In the genomic region with DNA sequence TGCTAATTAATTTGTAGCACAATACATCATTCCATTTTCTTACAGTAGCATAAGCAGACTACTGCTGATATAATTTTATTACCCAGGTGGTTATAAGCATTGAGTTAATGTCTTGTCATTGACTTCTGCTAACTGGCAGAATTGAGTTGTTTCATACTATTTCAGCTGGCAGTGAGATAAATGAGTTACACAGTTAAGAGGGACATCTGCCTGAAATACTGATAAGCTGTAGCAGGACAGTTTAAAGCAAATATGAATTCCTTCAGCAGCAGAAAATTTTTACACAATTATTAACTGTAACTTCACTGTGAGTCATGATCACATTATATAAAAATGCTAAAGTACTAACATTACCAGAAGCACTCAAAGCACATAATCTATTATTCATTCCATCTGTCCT, we compare ENCODE assay signal across 19 cellular contexts.
DNase-seq lines count a peak whose midpoint lies in the region; ATAC-seq, FAIRE-seq and TF ChIP-seq lines count a peak whose summit lies in the region.
"Had no signal": no experiment of that assay in that cellular context is flagged by ENCODE, and none has a peak within 500 bp of the region (broad histone marks: within the 10 kb centered on the region; RNA-seq: fewer than 3 reads in every experiment).

No MANE protein-coding gene starts in this region.

- peaks cover 27% of the 10 kb centered on the region for H3K4me1 ChIP-seq in keratinocyte (ENCODE audit: control insufficient read depth, extremely low read depth, insufficient read depth, low read length)
- H3K4me1 ChIP-seq: SJSA1 had no signal

- H3K36me3 ChIP-seq in keratinocyte (ENCODE audit: control insufficient read depth in 2 of 2, extremely low read depth in 1 of 2, insufficient read depth in 2 of 2, low read length in 2 of 2) = no peaks in the 10 kb centered on the region
- H3K36me3 ChIP-seq: SJSA1 had no signal

- no peak overlapping the region for H3K4me3 ChIP-seq in keratinocyte (ENCODE audit: control insufficient read depth in 2 of 3, extremely low read depth in 1 of 3, insufficient read depth in 2 of 3, low read depth in 1 of 3, low read length in 3 of 3)
- H3K4me3 ChIP-seq: GM23338, SJSA1 had no signal

- no peak for TF ChIP-seq CTCF in keratinocyte (optimal IDR thresholded peaks at IDR 0.05 in 1 of 3, IDR thresholded peaks at IDR 0.05 in 1 of 3, conservative IDR thresholded peaks at IDR 0.05 in 1 of 3; ENCODE audit: extremely low read depth in 1 of 3, insufficient read depth in 2 of 3, low read length in 3 of 3)

- ATAC-seq in SK-N-SH treated with all-trans-retinoic acid at 6 μM for 48 hours = peak; percentile 90
- ATAC-seq: GM23338 had no signal

- no peaks in the 10 kb centered on the region for H3K9me1 ChIP-seq in keratinocyte (ENCODE audit: control insufficient read depth, extremely low read depth, insufficient read depth, low read length)

- peak; percentile 6 for DNase-seq in GM03348 (ENCODE audit: low spot score)
- peak; percentile 31 for DNase-seq in OCI-M1 (lab: John Stamatoyannopoulos, UW)
- no peak for DNase-seq in keratinocyte (ENCODE audit: low read depth, low spot score)
- no peak for DNase-seq in activated CD8-positive, alpha-beta memory T cell treated with anti-CD3 and anti-CD28 coated beads for 24 hours
- DNase-seq in kidney glomerular epithelial cell (lab: John Stamatoyannopoulos, UW) = no peak
- no peak for DNase-seq in HuH-7 (ENCODE audit: low spot score)
- no peak for DNase-seq in activated CD4-positive, CD25-positive, alpha-beta regulatory T cell (lab: John Stamatoyannopoulos, UW)
- DNase-seq: AML-193, DMS79 treated with DMSO at 0.1 percent for 48 hours, KBM-7, NCI-H1105, NCI-H1694, NCI-H2081 treated with DMSO at 0.1 percent for 48 hours, NCI-H774 had no signal

- no peak overlapping the region for H3K9ac ChIP-seq in keratinocyte (ENCODE audit: control insufficient read depth, extremely low read depth, insufficient read depth, low read length)

- no peak overlapping the region for H3K4me2 ChIP-seq in keratinocyte (ENCODE audit: control insufficient read depth, extremely low read depth, insufficient read depth, low read depth, low read length)
- H3K4me2 ChIP-seq: GM23338 had no signal

- dilution Hi-C loops in keratinocyte (cut with MboI; ENCODE audit: extremely low pct_ligation_motif_present, low sequenced_read_pairs) = no loop called here

- peak overlapping the region; percentile 14 for H2AFZ ChIP-seq in keratinocyte (ENCODE audit: control insufficient read depth, low read length)
- H2AFZ ChIP-seq: GM23338 had no signal

- H3K9me3 ChIP-seq in keratinocyte (ENCODE audit: control insufficient read depth, low read depth, low read length) = no peaks in the 10 kb centered on the region
- H3K9me3 ChIP-seq: SJSA1 had no signal

- no peaks in the 10 kb centered on the region for H3K27me3 ChIP-seq in keratinocyte (ENCODE audit: control insufficient read depth, extremely low read depth, insufficient read depth, low read length)
- H3K27me3 ChIP-seq: SJSA1 had no signal

- no peak for FAIRE-seq in keratinocyte (lab: Jason Lieb, UNC)
- FAIRE-seq: GM12891 had no signal

- no peak overlapping the region for H3K27ac ChIP-seq in keratinocyte (ENCODE audit: control insufficient read depth, insufficient read depth, low read length)
- H3K27ac ChIP-seq: C4-2B, SJSA1 had no signal

- no peaks in the 10 kb centered on the region for H4K20me1 ChIP-seq in keratinocyte (ENCODE audit: control insufficient read depth, extremely low read depth, insufficient read depth, low read length)

- no peaks in the 10 kb centered on the region for H3K79me2 ChIP-seq in keratinocyte (ENCODE audit: control insufficient read depth, insufficient read depth, low read length)

TF ChIP-seq in SK-N-SH treated with all-trans-retinoic acid at 6 μM for 48 hours, 23 proteins besides CTCF, POLR2A, EP300 and RAD21 (continues in another document):
- TF ChIP-seq ZNF70 (CRISPR knock-in tag; IDR thresholded peaks at IDR 0.05) = no peak
- no peak for TF ChIP-seq BACH2 (CRISPR knock-in tag; IDR thresholded peaks at IDR 0.05; ENCODE audit: borderline replicate concordance)
- peak; percentile 69; the same call in 1 of the 2 replicates for TF ChIP-seq GLIS3 (CRISPR knock-in tag; IDR thresholded peaks at IDR 0.05)
- TF ChIP-seq ZFP3 (CRISPR knock-in tag; IDR thresholded peaks at IDR 0.05) = no peak
- peak; percentile 86; the same call in 1 of the 2 replicates for TF ChIP-seq ESRRG (CRISPR knock-in tag; IDR thresholded peaks at IDR 0.05)
- no peak for TF ChIP-seq ZNF565 (CRISPR knock-in tag; conservative IDR thresholded peaks at IDR 0.05; ENCODE audit: low read depth)
- TF ChIP-seq SNAI2 (CRISPR knock-in tag; IDR thresholded peaks at IDR 0.05) = 0 out of 2 replicates have a peak, but pooled peaks have one; percentile 27
- no peak for TF ChIP-seq PPARA (CRISPR knock-in tag; IDR thresholded peaks at IDR 0.05; ENCODE audit: borderline replicate concordance)
- TF ChIP-seq OSR1 (CRISPR knock-in tag; IDR thresholded peaks at IDR 0.05) = no peak
- TF ChIP-seq, protein P1, sequence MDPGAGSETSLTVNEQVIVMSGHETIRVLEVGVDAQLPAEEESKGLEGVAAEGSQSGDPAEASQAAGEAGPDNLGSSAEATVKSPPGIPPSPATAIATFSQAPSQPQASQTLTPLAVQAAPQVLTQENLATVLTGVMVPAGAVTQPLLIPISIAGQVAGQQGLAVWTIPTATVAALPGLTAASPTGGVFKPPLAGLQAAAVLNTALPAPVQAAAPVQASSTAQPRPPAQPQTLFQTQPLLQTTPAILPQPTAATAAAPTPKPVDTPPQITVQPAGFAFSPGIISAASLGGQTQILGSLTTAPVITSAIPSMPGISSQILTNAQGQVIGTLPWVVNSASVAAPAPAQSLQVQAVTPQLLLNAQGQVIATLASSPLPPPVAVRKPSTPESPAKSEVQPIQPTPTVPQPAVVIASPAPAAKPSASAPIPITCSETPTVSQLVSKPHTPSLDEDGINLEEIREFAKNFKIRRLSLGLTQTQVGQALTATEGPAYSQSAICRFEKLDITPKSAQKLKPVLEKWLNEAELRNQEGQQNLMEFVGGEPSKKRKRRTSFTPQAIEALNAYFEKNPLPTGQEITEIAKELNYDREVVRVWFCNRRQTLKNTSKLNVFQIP (CRISPR knock-in tag; IDR thresholded peaks at IDR 0.05; ENCODE audit: borderline replicate concordance, low read depth) = no peak; the same call in 1 of the 2 replicates
- TF ChIP-seq ISL1 (CRISPR knock-in tag; IDR thresholded peaks at IDR 0.05) = peak; percentile 95
- TF ChIP-seq, protein P2, sequence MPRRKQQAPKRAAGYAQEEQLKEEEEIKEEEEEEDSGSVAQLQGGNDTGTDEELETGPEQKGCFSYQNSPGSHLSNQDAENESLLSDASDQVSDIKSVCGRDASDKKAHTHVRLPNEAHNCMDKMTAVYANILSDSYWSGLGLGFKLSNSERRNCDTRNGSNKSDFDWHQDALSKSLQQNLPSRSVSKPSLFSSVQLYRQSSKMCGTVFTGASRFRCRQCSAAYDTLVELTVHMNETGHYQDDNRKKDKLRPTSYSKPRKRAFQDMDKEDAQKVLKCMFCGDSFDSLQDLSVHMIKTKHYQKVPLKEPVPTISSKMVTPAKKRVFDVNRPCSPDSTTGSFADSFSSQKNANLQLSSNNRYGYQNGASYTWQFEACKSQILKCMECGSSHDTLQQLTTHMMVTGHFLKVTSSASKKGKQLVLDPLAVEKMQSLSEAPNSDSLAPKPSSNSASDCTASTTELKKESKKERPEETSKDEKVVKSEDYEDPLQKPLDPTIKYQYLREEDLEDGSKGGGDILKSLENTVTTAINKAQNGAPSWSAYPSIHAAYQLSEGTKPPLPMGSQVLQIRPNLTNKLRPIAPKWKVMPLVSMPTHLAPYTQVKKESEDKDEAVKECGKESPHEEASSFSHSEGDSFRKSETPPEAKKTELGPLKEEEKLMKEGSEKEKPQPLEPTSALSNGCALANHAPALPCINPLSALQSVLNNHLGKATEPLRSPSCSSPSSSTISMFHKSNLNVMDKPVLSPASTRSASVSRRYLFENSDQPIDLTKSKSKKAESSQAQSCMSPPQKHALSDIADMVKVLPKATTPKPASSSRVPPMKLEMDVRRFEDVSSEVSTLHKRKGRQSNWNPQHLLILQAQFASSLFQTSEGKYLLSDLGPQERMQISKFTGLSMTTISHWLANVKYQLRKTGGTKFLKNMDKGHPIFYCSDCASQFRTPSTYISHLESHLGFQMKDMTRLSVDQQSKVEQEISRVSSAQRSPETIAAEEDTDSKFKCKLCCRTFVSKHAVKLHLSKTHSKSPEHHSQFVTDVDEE (CRISPR knock-in tag; IDR thresholded peaks at IDR 0.05) = peak; percentile 94
- peak; percentile 78 for TF ChIP-seq TCF4 (CRISPR knock-in tag; IDR thresholded peaks at IDR 0.05; ENCODE audit: borderline replicate concordance)
- no peak for TF ChIP-seq ARNTL (CRISPR knock-in tag; IDR thresholded peaks at IDR 0.05; ENCODE audit: borderline replicate concordance, low read depth)
- TF ChIP-seq RARB (CRISPR knock-in tag; IDR thresholded peaks at IDR 0.05) = no peak
- no peak for TF ChIP-seq ZC3H10 (CRISPR knock-in tag; IDR thresholded peaks at IDR 0.05)
- no peak for TF ChIP-seq ZFP30 (CRISPR knock-in tag; IDR thresholded peaks at IDR 0.05)
- TF ChIP-seq TOX (CRISPR knock-in tag; IDR thresholded peaks at IDR 0.05; ENCODE audit: borderline replicate concordance) = no peak
- TF ChIP-seq CSDC2 (CRISPR knock-in tag; IDR thresholded peaks at IDR 0.05) = no peak
- TF ChIP-seq ZNF8 (CRISPR knock-in tag; IDR thresholded peaks at IDR 0.05) = no peak
- TF ChIP-seq, protein P3, sequence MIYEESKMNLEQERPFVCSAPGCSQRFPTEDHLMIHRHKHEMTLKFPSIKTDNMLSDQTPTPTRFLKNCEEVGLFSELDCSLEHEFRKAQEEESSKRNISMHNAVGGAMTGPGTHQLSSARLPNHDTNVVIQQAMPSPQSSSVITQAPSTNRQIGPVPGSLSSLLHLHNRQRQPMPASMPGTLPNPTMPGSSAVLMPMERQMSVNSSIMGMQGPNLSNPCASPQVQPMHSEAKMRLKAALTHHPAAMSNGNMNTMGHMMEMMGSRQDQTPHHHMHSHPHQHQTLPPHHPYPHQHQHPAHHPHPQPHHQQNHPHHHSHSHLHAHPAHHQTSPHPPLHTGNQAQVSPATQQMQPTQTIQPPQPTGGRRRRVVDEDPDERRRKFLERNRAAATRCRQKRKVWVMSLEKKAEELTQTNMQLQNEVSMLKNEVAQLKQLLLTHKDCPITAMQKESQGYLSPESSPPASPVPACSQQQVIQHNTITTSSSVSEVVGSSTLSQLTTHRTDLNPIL (CRISPR knock-in tag; IDR thresholded peaks at IDR 0.05; ENCODE audit: low read depth) = peak; percentile 94

Comparison
In these comparisons a context has a peak if more than half of its experiments do, and no peak if none do; other contexts are left out.
1. DNase-seq: peak in GM03348 (single experiment) and OCI-M1 (single experiment); none in keratinocyte (single experiment), activated CD8-positive, alpha-beta memory T cell treated with anti-CD3 and anti-CD28 coated beads for 24 hours (single experiment), kidney glomerular epithelial cell (single experiment), HuH-7 (single experiment) and activated CD4-positive, CD25-positive, alpha-beta regulatory T cell (0 of 4).